Comparison of ENCODE assay signal across 18 cellular contexts in genomic region chr3:54660599-54661210, GRCh38.
DNase-seq lines count a peak whose midpoint lies in the region; ATAC-seq, FAIRE-seq and TF ChIP-seq lines count a peak whose summit lies in the region.
"Had no signal": no experiment of that assay in that cellular context is flagged by ENCODE, and none has a peak within 500 bp of the region (broad histone marks: within the 10 kb centered on the region; RNA-seq: fewer than 3 reads in every experiment).

No MANE protein-coding gene starts in this region.

- H3K27ac Mint-ChIP-seq in endodermal cell (no peak overlapping the region), T-helper 17 cell (no peak overlapping the region)
- H3K27ac Mint-ChIP-seq: activated CD4-positive, alpha-beta memory T cell treated with anti-CD3 and anti-CD28 coated beads for 36 hours; activated T-helper 2 cell treated with anti-CD3 and anti-CD28 coated beads, Interferon-gamma antibody, Interleukin-2, Interleukin-4, amounts not matched to agents 10 μg/mL and 5 μg/mL and 100 μg/mL, durations not matched to agents 14 hours and 24 hours and 36 hours; natural killer cell had no signal

- H3K9me3 ChIP-seq in HUES64 (ENCODE audit: insufficient read depth, low read depth, low read length): no peaks in the 10 kb centered on the region
- no peaks in the 10 kb centered on the region for H3K9me3 ChIP-seq in endodermal cell (ENCODE audit: control insufficient read depth, low read length)
- no peaks in the 10 kb centered on the region for H3K9me3 ChIP-seq in mesenchymal stem cell (ENCODE audit: control insufficient read depth, low read length)
- H3K9me3 ChIP-seq in T-helper 17 cell (ENCODE audit: control insufficient read depth, low read length, poor library complexity, severe bottlenecking): no peaks in the 10 kb centered on the region

- no peaks in the 10 kb centered on the region for H3K9me3 Mint-ChIP-seq in endodermal cell
- H3K9me3 Mint-ChIP-seq: activated CD4-positive, alpha-beta memory T cell treated with anti-CD3 and anti-CD28 coated beads for 36 hours; activated T-helper 2 cell treated with anti-CD3 and anti-CD28 coated beads, Interferon-gamma antibody, Interleukin-2, Interleukin-4, amounts not matched to agents 10 μg/mL and 5 μg/mL and 100 μg/mL, durations not matched to agents 14 hours and 24 hours and 36 hours had no signal

- no peak overlapping the region for H4K8ac ChIP-seq in mesenchymal stem cell (ENCODE audit: low read length)

- ATAC-seq in T-helper 17 cell: no peak
- ATAC-seq: natural killer cell had no signal

- DNase-seq in endodermal cell (no peak), mesenchymal stem cell (no peak), stromal cell of bone marrow (ENCODE audit: low read depth) (peak; percentile 43), H54 (ENCODE audit: insufficient read length, low spot score) (no peak), AG08396 (ENCODE audit: low spot score) (no peak), T-helper 17 cell (no peak), SKM-1 treated with dmso at 0.1 percent for 144 hours (lab: John Stamatoyannopoulos, UW; ENCODE audit: unreplicated experiment) (no peak)
- DNase-seq: activated CD4-positive, alpha-beta memory T cell treated with anti-CD3 and anti-CD28 coated beads for 36 hours; DMS53; natural killer cell; NCI-H2081; NCI-H82; RPMI8226; small intestine; T-helper 9 cell had no signal

- H3K27me3 ChIP-seq in HUES64 (ENCODE audit: insufficient read depth, low read length) (no peaks in the 10 kb centered on the region), endodermal cell (ENCODE audit: control insufficient read depth, insufficient read depth, low read length, poor library complexity, severe bottlenecking) (no peaks in the 10 kb centered on the region), mesenchymal stem cell (ENCODE audit: control insufficient read depth in 1 of 2, insufficient read depth in 1 of 2, low read length in 2 of 2) (no peaks in the 10 kb centered on the region)

- H3K18ac ChIP-seq in mesenchymal stem cell (ENCODE audit: low read depth in 1 of 2, low read length in 2 of 2): no peak overlapping the region

- H3K4me1 Mint-ChIP-seq in endodermal cell (peaks cover 23% of the 10 kb centered on the region), T-helper 17 cell (no peaks in the 10 kb centered on the region)
- H3K4me1 Mint-ChIP-seq: natural killer cell had no signal

- no peaks in the 10 kb centered on the region for H3K79me1 ChIP-seq in mesenchymal stem cell (replicated peaks; ENCODE audit: low read length, poor library complexity, severe bottlenecking)

- H2BK12ac ChIP-seq in mesenchymal stem cell (ENCODE audit: low read length in 2 of 2): no peak overlapping the region

- H3K23ac ChIP-seq in mesenchymal stem cell (ENCODE audit: low read length in 2 of 2): no peak overlapping the region

- WGBS in HUES64: 91% methylated on average over 9 of the region's 9 CpGs
- WGBS in endodermal cell (ENCODE audit: insufficient coverage in 1 of 2, insufficient read length in 1 of 2), 2 experiments: 74 to 85% methylated on average over 5 to 9 of the region's 9 CpGs
- WGBS in mesenchymal stem cell: 68% methylated on average over 8 of the region's 9 CpGs

- H4K91ac ChIP-seq in mesenchymal stem cell (ENCODE audit: low read length): no peak overlapping the region

- no peaks in the 10 kb centered on the region for H3K36me3 ChIP-seq in HUES64 (ENCODE audit: insufficient read depth, low read length)
- no peaks in the 10 kb centered on the region for H3K36me3 ChIP-seq in endodermal cell (ENCODE audit: control insufficient read depth, insufficient read depth, low read length)
- no peaks in the 10 kb centered on the region for H3K36me3 ChIP-seq in mesenchymal stem cell (ENCODE audit: control insufficient read depth in 1 of 2, insufficient read depth in 2 of 2, low read depth in 1 of 2, low read length in 2 of 2)

- FAIRE-seq in H54 (lab: Jason Lieb, UNC): no peak
- FAIRE-seq: endometrium, small intestine had no signal

- no peak overlapping the region for H3K4me2 ChIP-seq in mesenchymal stem cell (ENCODE audit: low read length, poor library complexity, severe bottlenecking)

- H2BK5ac ChIP-seq in mesenchymal stem cell (ENCODE audit: low read depth, low read length, poor library complexity, severe bottlenecking): no peak overlapping the region

- peaks cover 20% of the 10 kb centered on the region for H3K4me1 ChIP-seq in HUES64 (ENCODE audit: insufficient read depth, low read length)
- no peaks in the 10 kb centered on the region for H3K4me1 ChIP-seq in endodermal cell (ENCODE audit: control insufficient read depth, insufficient read depth, low read length)
- H3K4me1 ChIP-seq in mesenchymal stem cell (ENCODE audit: control insufficient read depth, insufficient read depth, low read depth, low read length): no peaks in the 10 kb centered on the region

- no peak overlapping the region for H3K9ac ChIP-seq in HUES64 (ENCODE audit: low read depth, low read length)
- H3K9ac ChIP-seq in endodermal cell (ENCODE audit: extremely low read depth, low read length, poor library complexity, severe bottlenecking): no peak overlapping the region
- H3K9ac ChIP-seq in mesenchymal stem cell (ENCODE audit: low read length): peak overlapping the region; percentile 75

- H3K36me3 Mint-ChIP-seq in endodermal cell (ENCODE audit: low read depth) (no peaks in the 10 kb centered on the region), T-helper 17 cell (ENCODE audit: low read depth) (no peaks in the 10 kb centered on the region)
- H3K36me3 Mint-ChIP-seq: activated CD4-positive, alpha-beta memory T cell treated with anti-CD3 and anti-CD28 coated beads for 36 hours; natural killer cell had no signal

- peak overlapping the region; percentile 31; the same call in 1 of the 2 replicates for H3K27ac ChIP-seq in HUES64 (ENCODE audit: low read depth, low read length)
- H3K27ac ChIP-seq in endodermal cell (ENCODE audit: low read depth, low read length): peak overlapping the region; percentile 5
- no peak overlapping the region for H3K27ac ChIP-seq in mesenchymal stem cell (ENCODE audit: low read length, poor library complexity, severe bottlenecking)

- no peak overlapping the region for H2AK5ac ChIP-seq in mesenchymal stem cell (ENCODE audit: low read length, severe bottlenecking)

- no peak overlapping the region for H2BK120ac ChIP-seq in mesenchymal stem cell (ENCODE audit: low read depth, low read length)

- TF ChIP-seq CTCF in endodermal cell (conservative IDR thresholded peaks at IDR 0.05): no peak

- H3K4me3 Mint-ChIP-seq in endodermal cell (no peak overlapping the region), T-helper 17 cell (no peak overlapping the region)
- H3K4me3 Mint-ChIP-seq: activated CD4-positive, alpha-beta memory T cell treated with anti-CD3 and anti-CD28 coated beads for 36 hours; natural killer cell had no signal

- no peak overlapping the region for H3K4ac ChIP-seq in mesenchymal stem cell (ENCODE audit: low read depth in 1 of 2, low read length in 2 of 2)

- H3K27me3 Mint-ChIP-seq in endodermal cell (ENCODE audit: insufficient read depth) (no peaks in the 10 kb centered on the region), T-helper 17 cell (no peaks in the 10 kb centered on the region)
- H3K27me3 Mint-ChIP-seq: activated CD4-positive, alpha-beta memory T cell treated with anti-CD3 and anti-CD28 coated beads for 36 hours had no signal

- no peak overlapping the region for H2AFZ ChIP-seq in mesenchymal stem cell (ENCODE audit: low read depth, low read length)

- no peak for TF ChIP-seq POLR2A in H54 (IDR thresholded peaks at IDR 0.05; ENCODE audit: low read depth, low read length)

- H3K4me3 ChIP-seq in HUES64 (ENCODE audit: low read length) (no peak overlapping the region), endodermal cell (ENCODE audit: low read length) (no peak overlapping the region), mesenchymal stem cell (ENCODE audit: insufficient read depth in 1 of 2, low read depth in 1 of 2, low read length in 2 of 2) (peak overlapping the region in 1 of 2 experiments; percentile 34)

- no peak overlapping the region for H2BK15ac ChIP-seq in mesenchymal stem cell (ENCODE audit: low read depth, poor library complexity, severe bottlenecking)

- H3K14ac ChIP-seq in mesenchymal stem cell (ENCODE audit: low read length in 2 of 2): no peak overlapping the region
